Comparison of ENCODE assay signal across 9 cellular contexts in the genomic region with DNA sequence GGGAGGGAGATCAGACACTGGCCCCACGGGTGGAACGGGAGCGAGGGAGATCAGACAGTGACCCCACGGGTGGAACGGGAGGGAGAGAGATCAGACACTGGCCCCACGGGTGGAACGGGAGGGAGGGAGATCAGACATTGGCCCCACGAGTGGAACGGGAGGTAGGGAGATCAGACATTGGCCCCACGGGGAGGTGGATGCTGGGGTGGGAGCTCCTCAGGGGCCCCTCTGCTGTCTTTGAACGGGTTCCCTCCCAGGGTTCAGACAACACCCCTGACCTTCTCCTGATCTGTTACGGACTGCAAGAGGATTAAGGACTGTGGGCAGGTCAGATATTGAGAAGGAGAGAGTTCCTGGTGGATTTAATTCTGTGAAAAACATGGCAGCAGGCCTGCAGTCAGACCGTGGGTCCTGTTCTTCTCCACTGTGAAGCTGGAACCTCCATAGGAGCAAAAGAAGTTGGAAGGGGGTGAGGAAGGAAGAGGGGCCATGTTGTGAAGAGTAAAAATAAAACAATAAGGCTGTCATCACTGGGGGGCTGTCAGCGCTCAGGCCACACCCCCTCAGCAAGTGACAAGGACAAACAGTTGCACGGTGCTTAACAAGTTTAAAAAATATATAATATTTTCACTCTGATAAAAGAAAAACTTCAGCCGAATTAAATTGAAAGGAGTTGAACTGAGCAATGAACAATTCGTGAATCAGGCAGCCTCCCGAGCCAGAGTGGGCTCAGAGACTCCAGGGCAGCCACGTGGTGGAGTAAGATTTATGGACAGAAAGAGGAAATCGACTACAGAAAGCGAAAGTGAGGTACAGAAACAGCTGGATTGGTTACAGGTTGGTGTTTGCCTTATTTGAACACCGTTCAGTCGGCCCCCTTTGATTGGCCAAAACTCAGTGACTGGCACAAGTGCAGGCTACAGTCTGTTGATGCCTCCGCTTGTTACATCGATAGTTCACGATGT.
DNase-seq lines count a peak whose midpoint lies in the region; ATAC-seq, FAIRE-seq and TF ChIP-seq lines count a peak whose summit lies in the region.
"Had no signal": no experiment of that assay in that cellular context is flagged by ENCODE, and none has a peak within 500 bp of the region (broad histone marks: within the 10 kb centered on the region; RNA-seq: fewer than 3 reads in every experiment).

No MANE protein-coding gene starts in this region.

- H3K79me2 ChIP-seq in DND-41 (ENCODE audit: insufficient read depth, low read length) = no peaks in the 10 kb centered on the region

- peak; percentile 90 for ATAC-seq in DND-41 (ENCODE audit: insufficient read depth, low read depth)
- ATAC-seq in HG03565 (IDR thresholded peaks at IDR 0.05; ENCODE audit: unreplicated experiment) = no peak
- no peak for ATAC-seq in GM19324 (IDR thresholded peaks at IDR 0.05; ENCODE audit: low FRiP score, unreplicated experiment)

- H3K4me3 ChIP-seq in DND-41 (ENCODE audit: low read depth in 1 of 2, low read length in 2 of 2) (no peak overlapping the region), adrenal gland (no peak overlapping the region), rectal smooth muscle tissue (ENCODE audit: low read length) (peak overlapping the region; percentile 18)

- H3K27ac ChIP-seq in DND-41 (ENCODE audit: low read length) = no peak overlapping the region
- H3K27ac ChIP-seq in adrenal gland = peak overlapping the region in 2 of 5 donors; percentile 34 to 63
- peak overlapping the region; percentile 40 for H3K27ac ChIP-seq in rectal smooth muscle tissue (ENCODE audit: low read depth, low read length)

- H3K9me3 Mint-ChIP-seq in T-helper 1 cell treated with Interleukin-12 subunit alpha and Interleukin-12 subunit beta and Interleukin-4 antibody, amounts not matched to agents 30 μg/mL and 1 μg/mL, for 36 hours = no peaks in the 10 kb centered on the region

- H3K4me1 ChIP-seq in DND-41 (ENCODE audit: insufficient read depth, low read length) (peaks cover 13% of the 10 kb centered on the region), adrenal gland (replicated peaks in 1 of 2) (peaks cover 0 to 10% of the 10 kb centered on the region in 2 donors), rectal smooth muscle tissue (ENCODE audit: control insufficient read depth, insufficient read depth, low read length) (peaks cover 12% of the 10 kb centered on the region)

- H3K4me2 ChIP-seq in DND-41 (ENCODE audit: insufficient read depth, low read length) = no peak overlapping the region

- H4K20me1 ChIP-seq in DND-41 (ENCODE audit: insufficient read depth, low read length) = no peaks in the 10 kb centered on the region

- H3K27me3 Mint-ChIP-seq in T-helper 1 cell treated with Interleukin-12 subunit alpha and Interleukin-12 subunit beta and Interleukin-4 antibody, amounts not matched to agents 30 μg/mL and 1 μg/mL, for 36 hours (ENCODE audit: low read depth) = peaks cover 9% of the 10 kb centered on the region

- intact Hi-C loops in adrenal gland (cut with DNase I) = no loop called here

- TF ChIP-seq CTCF in DND-41 (IDR thresholded peaks at IDR 0.05; ENCODE audit: borderline replicate concordance, extremely low read depth, low read length, poor library complexity, severe bottlenecking) (no peak), adrenal gland (IDR thresholded peaks at IDR 0.05) (no peak)

- H2AFZ ChIP-seq in DND-41 (ENCODE audit: low read depth, low read length) = no peak overlapping the region; the same call in 1 of the 2 replicates

- DNase-seq in DND-41 = peak; percentile 69
- DNase-seq in adrenal gland = peak in 5 of 7 donors; percentile 14 to 59 (median 30)
- no peak for DNase-seq in NCI-H1436 treated with DMSO at 0.1 percent for 48 hours (lab: John Stamatoyannopoulos, UW)
- DNase-seq in GM12892 (ENCODE audit: insufficient read length) = no peak

- H3K36me3 Mint-ChIP-seq in T-helper 1 cell treated with Interleukin-12 subunit alpha and Interleukin-12 subunit beta and Interleukin-4 antibody, amounts not matched to agents 30 μg/mL and 1 μg/mL, for 36 hours (ENCODE audit: low read depth) = no peaks in the 10 kb centered on the region
- H3K36me3 Mint-ChIP-seq: brain had no signal

- peak overlapping the region; percentile 61 for H3K4me3 Mint-ChIP-seq in T-helper 1 cell treated with Interleukin-12 subunit alpha and Interleukin-12 subunit beta and Interleukin-4 antibody, amounts not matched to agents 30 μg/mL and 1 μg/mL, for 36 hours
- H3K4me3 Mint-ChIP-seq: brain had no signal

- peak overlapping the region; percentile 49 for H3K27ac Mint-ChIP-seq in T-helper 1 cell treated with Interleukin-12 subunit alpha and Interleukin-12 subunit beta and Interleukin-4 antibody, amounts not matched to agents 30 μg/mL and 1 μg/mL, for 36 hours

- TF ChIP-seq POLR2A in adrenal gland (IDR thresholded peaks at IDR 0.05) (no peak), GM12892 (IDR thresholded peaks at IDR 0.05; ENCODE audit: low read depth, low read length) (no peak)

- H3K36me3 ChIP-seq in DND-41 (ENCODE audit: insufficient read depth, low read length) (no peaks in the 10 kb centered on the region), adrenal gland (replicated peaks in 1 of 2) (no peaks in the 10 kb centered on the region), rectal smooth muscle tissue (ENCODE audit: control insufficient read depth, insufficient read depth, low read length) (no peaks in the 10 kb centered on the region)

- H3K4me1 Mint-ChIP-seq in T-helper 1 cell treated with Interleukin-12 subunit alpha and Interleukin-12 subunit beta and Interleukin-4 antibody, amounts not matched to agents 30 μg/mL and 1 μg/mL, for 36 hours (ENCODE audit: low read depth) = peaks cover 21% of the 10 kb centered on the region

- H3K9me3 ChIP-seq in DND-41 (ENCODE audit: insufficient read depth, low read length, severe bottlenecking) = no peaks in the 10 kb centered on the region
- H3K9me3 ChIP-seq in adrenal gland (replicated peaks in 1 of 3) = no peaks in the 10 kb centered on the region

- H3K9ac ChIP-seq in DND-41 (ENCODE audit: low read depth, low read length) = no peak overlapping the region
- H3K9ac ChIP-seq in rectal smooth muscle tissue (ENCODE audit: low read length) = no peak overlapping the region

- H3K27me3 ChIP-seq in DND-41 (ENCODE audit: insufficient read depth, low read length, poor library complexity) (no peaks in the 10 kb centered on the region), adrenal gland (no peaks in the 10 kb centered on the region), rectal smooth muscle tissue (ENCODE audit: control insufficient read depth, insufficient read depth, low read length) (no peaks in the 10 kb centered on the region)

- no peak for FAIRE-seq in GM12892 (lab: Jason Lieb, UNC)

- WGBS in adrenal gland, 4 donors = 58 to 62% (median 60%) methylated on average over 26 of the region's 26 CpGs

Comparison
In these comparisons a context has a peak if more than half of its experiments do, and no peak if none do; other contexts are left out.
1. DNase-seq: peak in DND-41 (single experiment) and adrenal gland (5 of 7); none in NCI-H1436 treated with DMSO at 0.1 percent for 48 hours (single experiment) and GM12892 (single experiment).